8 cellular contexts compared by ENCODE assay signal in genomic region chr19:17830567-17831418, GRCh38. TPM values are rescaled to one million over a fixed set of nuclear protein-coding genes. Genes with fewer than 3 reads are reported as not detected.
DNase-seq lines count a peak whose midpoint lies in the region; ATAC-seq, FAIRE-seq and TF ChIP-seq lines count a peak whose summit lies in the region.

No MANE protein-coding gene starts in this region.

- intact Hi-C loops in sigmoid colon (cut with DNase I) = no loop called here

- no peaks in the 10 kb centered on the region for H3K36me3 ChIP-seq in sigmoid colon

- no peaks in the 10 kb centered on the region for H3K9me3 ChIP-seq in sigmoid colon

- 13 to 58% methylated on average over 50 of the region's 50 CpGs for WGBS in sigmoid colon, 2 donors

- no peak for TF ChIP-seq CTCF in AG04449 (IDR thresholded peaks at IDR 0.05; ENCODE audit: insufficient read depth, low read length, missing control alignments)
- no peak for TF ChIP-seq CTCF in astrocyte of the spinal cord (IDR thresholded peaks at IDR 0.05; ENCODE audit: low read depth, low read length)
- no peak for TF ChIP-seq CTCF in sigmoid colon (IDR thresholded peaks at IDR 0.05)

- POLR2A ChIA-PET in AG04449 (lab: Yijun Ruan, JAX) = no interaction called here

- ATAC-seq in GM21528 (IDR thresholded peaks at IDR 0.05; ENCODE audit: low FRiP score, unreplicated experiment) = no peak

- peak overlapping the region in 1 of 4 donors; percentile 40 for H3K27ac ChIP-seq in sigmoid colon

- TF ChIP-seq POLR2A in sigmoid colon (IDR thresholded peaks at IDR 0.05) = no peak

- H3K4me1 ChIP-seq in sigmoid colon = peaks cover 0 to 19% (median 11%) of the 10 kb centered on the region in 4 donors

- TF ChIP-seq EP300 in sigmoid colon (IDR thresholded peaks at IDR 0.05) = no peak

- FAIRE-seq in RCC 7860 (lab: Jason Lieb, UNC) = no peak

- H3K27me3 ChIP-seq in sigmoid colon = peaks cover 4 to 66% (median 41%) of the 10 kb centered on the region in 3 donors

- DNase-seq in AG04449 (ENCODE audit: low read depth, low spot score) (no peak), HCEC 1CT (peak; percentile 1), RCC 7860 (ENCODE audit: low spot score) (peak; percentile 37), astrocyte of the spinal cord (ENCODE audit: low read depth, low spot score) (peak; percentile 69), sigmoid colon (peak; percentile 89), DMS79 (lab: John Stamatoyannopoulos, UW) (no peak)

- in situ Hi-C loops in astrocyte of the spinal cord (cut with HindIII; ENCODE audit: low sequenced_read_pairs) = no loop called here

- CTCF ChIA-PET in AG04449 (lab: Yijun Ruan, JAX) = interaction anchor here (0.9 to 1.2 kb wide), 2 partner anchors 29 to 46 kb away, joined by 3 to 4 read pairs; partner anchors contain the start of gene RPL18A

- peak overlapping the region; percentile 48 for H3K4me3 ChIP-seq in AG04449 (ENCODE audit: low read depth, low read length)
- H3K4me3 ChIP-seq in astrocyte of the spinal cord (ENCODE audit: low read depth, low read length) = peak overlapping the region; percentile 2
- peak overlapping the region; percentile 58 for H3K4me3 ChIP-seq in iPS-11a (ENCODE audit: low read depth, low read length)
- H3K4me3 ChIP-seq in sigmoid colon = peak overlapping the region in 2 of 4 donors; percentile 20 to 21

RNA-seq across cellular contexts. Expression of gene INSL3, which starts 9.5 kb away (rescaled TPM):
- not detected for total RNA-seq in sigmoid colon
- under 1 TPM in 1 of 3 donors, not detected in 2; 0.85 TPM for polyA plus RNA-seq in sigmoid colon

RNA-seq across cellular contexts. Expression of gene JAK3, which starts 17.0 kb away (rescaled TPM):
- 1 to 10 TPM; 1.4 to 4.3 (median 1.7) TPM for total RNA-seq in sigmoid colon
- polyA plus RNA-seq in sigmoid colon = 10 to 100 TPM in 1 of 3 donors, 1 to 10 TPM in 1, under 1 TPM in 1; 0.46 to 22.0 (median 1.2) TPM

RNA-seq across cellular contexts. Expression of gene RPL18A, which starts 28.9 kb away (rescaled TPM):
- total RNA-seq in sigmoid colon = 1,000 to 10,000 TPM; 1,686 to 2,372 (median 2,021) TPM
- polyA plus RNA-seq in sigmoid colon = 1,000 to 10,000 TPM; 3,119 to 3,945 (median 3,295) TPM

RNA-seq across cellular contexts. Expression of gene B3GNT3, which starts 35.9 kb away (rescaled TPM):
- under 1 TPM in 1 of 4 donors, not detected in 3; 0.55 TPM for total RNA-seq in sigmoid colon
- 10 to 100 TPM; 20.4 to 72.3 (median 35.4) TPM for polyA plus RNA-seq in sigmoid colon

RNA-seq across cellular contexts. Expression of gene SLC5A5, which starts 41.0 kb away (rescaled TPM):
- not detected for total RNA-seq in sigmoid colon
- polyA plus RNA-seq in sigmoid colon = under 1 TPM in 2 of 3 donors, not detected in 1; 0.13 to 0.60 TPM

Comparison
In these comparisons a context has a peak if more than half of its experiments do, and no peak if none do; other contexts are left out.
1. DNase-seq: peak in HCEC 1CT (single experiment), RCC 7860 (single experiment), astrocyte of the spinal cord (single experiment) and sigmoid colon (single experiment); none in AG04449 (single experiment) and DMS79 (single experiment).